Comparison of ENCODE assay signal across 12 cellular contexts in the genomic region with DNA sequence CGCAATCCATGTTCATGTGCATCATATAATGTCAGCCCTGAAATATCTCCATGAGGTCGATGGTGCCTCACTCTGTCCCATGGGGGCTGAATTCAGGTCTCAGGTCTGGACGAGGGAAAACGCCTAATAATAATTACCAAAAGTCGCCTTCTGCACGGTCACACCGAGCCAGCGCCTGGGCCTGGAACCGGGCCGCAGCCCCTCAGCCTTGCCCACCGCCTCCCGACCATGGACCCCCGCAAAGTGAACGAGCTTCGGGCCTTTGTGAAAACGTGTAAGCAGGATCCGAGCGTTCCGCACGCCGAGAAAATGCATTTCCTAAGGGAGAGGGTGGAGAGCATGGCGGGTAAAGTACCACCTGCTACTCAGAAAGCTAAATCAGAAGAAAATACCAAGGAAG. TPM values are rescaled to one million over a fixed set of nuclear protein-coding genes. Genes with fewer than 3 reads are reported as not detected.
"Had no signal": no experiment of that assay in that cellular context is flagged by ENCODE, and none has a peak within 500 bp of the region (broad histone marks: within the 10 kb centered on the region; RNA-seq: fewer than 3 reads in every experiment).

No MANE protein-coding gene starts in this region.

- H3K9me3 Mint-ChIP-seq: HFFc6, IgD-negative memory B cell had no signal

- FAIRE-seq: H54, HepG2 had no signal

- H3K36me3 ChIP-seq: HAP-1 had no signal

- H3K27ac Mint-ChIP-seq: HFFc6, IgD-negative memory B cell had no signal

- DNase-seq: GM23248, GOT3, HFFc6, KBM-7 had no signal

- H3K4me3 ChIP-seq: GM23248, HAP-1 had no signal

- H3K36me3 Mint-ChIP-seq: IgD-negative memory B cell had no signal

- H3K9me3 ChIP-seq: HAP-1 had no signal

- ATAC-seq: HCT116, HepG2 had no signal

- H3K9ac ChIP-seq: GM23248, KMS-11 had no signal

- H3K4me1 ChIP-seq: HAP-1 had no signal

- H2AFZ ChIP-seq: GM23248 had no signal

- H3K27ac ChIP-seq: GM23248, HL-60, KMS-11 had no signal

- H3K4me2 ChIP-seq: KMS-11 had no signal

- H3K4me3 Mint-ChIP-seq: HFFc6, IgD-negative memory B cell had no signal

RNA-seq across cellular contexts. Expression of a gene that starts 18.8 kb away (rescaled TPM):
- total RNA-seq: HepG2, HFFc6, HT1080 had no signal
- polyA plus RNA-seq: GM23248, HepG2, IgD-negative memory B cell had no signal

RNA-seq across cellular contexts. Expression of a gene that starts 21.3 kb away (rescaled TPM):
- total RNA-seq: GM23248, HFFc6, HT1080 had no signal
- polyA plus RNA-seq: GM23248, IgD-negative memory B cell had no signal
